ENCODE assay signal across 8 cellular contexts in the genomic region with DNA sequence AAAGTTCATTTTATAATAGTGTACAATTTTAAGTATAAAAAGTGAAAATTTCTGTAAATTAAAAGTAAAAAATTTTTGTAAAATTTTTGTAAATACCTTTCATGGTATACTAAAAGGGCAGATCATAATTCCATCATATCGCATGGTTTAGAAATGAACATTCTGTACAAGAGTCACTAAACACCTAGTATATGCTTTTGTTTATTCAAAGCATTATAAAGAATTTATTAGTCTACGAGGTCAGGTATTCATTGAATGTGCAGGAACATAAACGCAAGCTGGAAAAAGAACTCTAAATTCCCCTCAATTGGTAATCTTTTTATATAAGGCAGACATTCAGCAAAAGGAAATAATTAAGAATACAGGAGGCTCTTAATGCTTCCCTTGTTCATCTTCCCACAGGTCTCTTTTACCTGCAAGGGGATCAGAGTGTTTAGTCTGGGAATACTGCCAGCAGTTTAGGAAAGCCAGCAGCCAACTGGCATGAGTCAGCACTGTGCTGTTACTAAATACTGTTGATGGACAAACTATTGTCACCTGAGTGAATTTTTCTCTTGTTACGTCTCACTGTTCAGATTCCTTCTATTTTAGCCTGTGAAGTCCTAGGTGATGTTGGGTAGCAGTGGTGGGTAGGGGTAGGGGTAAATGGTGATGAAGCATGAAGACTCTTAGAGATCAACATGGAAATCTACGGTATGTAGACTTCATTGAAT.
A peak's percentile ranks its signal among the peaks of the same experiment; 100 is the strongest.
DNase-seq lines count a peak whose midpoint lies in the region; ATAC-seq and TF ChIP-seq lines count a peak whose summit lies in the region.

No MANE protein-coding gene starts in this region.

- POLR2A ChIA-PET in BJ (lab: Charles Lee), result no interaction called here

- in situ Hi-C loops in T47D (cut with HindIII; ENCODE audit: low pct_unique_long_range_greater_than_20kb, low sequenced_read_pairs) (no loop called here), KBM-7 (cut with MboI; ENCODE audit: low pct_unique_long_range_greater_than_20kb, low sequenced_read_pairs) (no loop called here)

- WGBS in liver, result 59% methylated on average over 5 of the region's 5 CpGs

- peaks cover 10% of the 10 kb centered on the region for H3K36me3 ChIP-seq in BJ (ENCODE audit: control insufficient read depth, insufficient read depth, low read length)
- peaks cover 0 to 46% (median 24%) of the 10 kb centered on the region in 4 donors for H3K36me3 ChIP-seq in liver (ENCODE audit: control insufficient read depth in 4 of 4, insufficient read depth in 3 of 4, low read depth in 1 of 4, low read length in 3 of 4)

- no peak for TF ChIP-seq CTCF in BJ (IDR thresholded peaks at IDR 0.05; ENCODE audit: insufficient read depth, low read depth, low read length)
- no peak for TF ChIP-seq CTCF in liver (IDR thresholded peaks at IDR 0.05; ENCODE audit: low read depth, low read length, missing input control)

- H3K27me3 ChIP-seq in BJ (ENCODE audit: control insufficient read depth, insufficient read depth, low read length), result no peaks in the 10 kb centered on the region
- H3K27me3 ChIP-seq in liver (ENCODE audit: control insufficient read depth in 4 of 4, insufficient read depth in 4 of 4, low read length in 3 of 4), result no peaks in the 10 kb centered on the region

- peak; percentile 1 for DNase-seq in BJ (ENCODE audit: low read depth)
- DNase-seq in NCI-H1092 (lab: John Stamatoyannopoulos, UW), result peak; percentile 46
- DNase-seq in T47D (ENCODE audit: low read depth in 1 of 2, low spot score in 1 of 2), result peak; percentile 21 to 84
- no peak for DNase-seq in hepatic stellate cell (ENCODE audit: low spot score)
- DNase-seq in KBM-7, result no peak
- no peak for DNase-seq in RKO (ENCODE audit: low spot score)

- CTCF ChIA-PET in BJ (lab: Yijun Ruan, JAX), result no interaction called here

- H3K9ac ChIP-seq in liver (ENCODE audit: low read depth in 1 of 2, low read length in 2 of 2), result no peak overlapping the region

- no peak overlapping the region for H3K4me3 ChIP-seq in BJ (ENCODE audit: low read depth, low read length)
- H3K4me3 ChIP-seq in liver (ENCODE audit: low read depth in 1 of 3, low read length in 3 of 3), result no peak overlapping the region

- peak overlapping the region; percentile 73 to 77 for H3K27ac ChIP-seq in liver (ENCODE audit: low read depth in 1 of 2, low read length in 2 of 2)

- H3K4me1 ChIP-seq in liver (ENCODE audit: control insufficient read depth in 4 of 4, insufficient read depth in 4 of 4, low read length in 3 of 4), result peaks cover 0 to 11% (median 3%) of the 10 kb centered on the region in 4 donors

- ATAC-seq in HG03039 (IDR thresholded peaks at IDR 0.05; ENCODE audit: unreplicated experiment), result no peak

- TF ChIP-seq RAD21 in liver (IDR thresholded peaks at IDR 0.05), result peak; percentile 20 to 24

- H3K9me3 ChIP-seq in liver (ENCODE audit: control insufficient read depth in 4 of 4, low read length in 3 of 4), result no peaks in the 10 kb centered on the region

TF ChIP-seq in liver, 16 proteins besides CTCF, POLR2A, EP300 and RAD21:
- TF ChIP-seq TAF1 (conservative IDR thresholded peaks at IDR 0.05) (no peak), SP1 (IDR thresholded peaks at IDR 0.05) (peak; percentile 20), YY1 (IDR thresholded peaks at IDR 0.05) (peak; percentile 39), FOXA2 (IDR thresholded peaks at IDR 0.05) (peak; percentile 28), NR2F2 (IDR thresholded peaks at IDR 0.05) (no peak), FOXA1 (IDR thresholded peaks at IDR 0.05) (no peak), EGR1 (IDR thresholded peaks at IDR 0.05; ENCODE audit: low read depth in 2 of 2) (no peak), JUND (IDR thresholded peaks at IDR 0.05) (peak; percentile 90 to 92), RXRA (IDR thresholded peaks at IDR 0.05) (peak in 1 of 2 donors; percentile 52), HNF4G (IDR thresholded peaks at IDR 0.05) (no peak), HNF4A (conservative IDR thresholded peaks at IDR 0.05) (peak in 1 of 2 donors; percentile 48)
- TF ChIP-seq, protein P1, sequence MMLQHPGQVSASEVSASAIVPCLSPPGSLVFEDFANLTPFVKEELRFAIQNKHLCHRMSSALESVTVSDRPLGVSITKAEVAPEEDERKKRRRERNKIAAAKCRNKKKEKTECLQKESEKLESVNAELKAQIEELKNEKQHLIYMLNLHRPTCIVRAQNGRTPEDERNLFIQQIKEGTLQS (IDR thresholded peaks at IDR 0.05), result peak; percentile 67
- TF ChIP-seq, protein P2, sequence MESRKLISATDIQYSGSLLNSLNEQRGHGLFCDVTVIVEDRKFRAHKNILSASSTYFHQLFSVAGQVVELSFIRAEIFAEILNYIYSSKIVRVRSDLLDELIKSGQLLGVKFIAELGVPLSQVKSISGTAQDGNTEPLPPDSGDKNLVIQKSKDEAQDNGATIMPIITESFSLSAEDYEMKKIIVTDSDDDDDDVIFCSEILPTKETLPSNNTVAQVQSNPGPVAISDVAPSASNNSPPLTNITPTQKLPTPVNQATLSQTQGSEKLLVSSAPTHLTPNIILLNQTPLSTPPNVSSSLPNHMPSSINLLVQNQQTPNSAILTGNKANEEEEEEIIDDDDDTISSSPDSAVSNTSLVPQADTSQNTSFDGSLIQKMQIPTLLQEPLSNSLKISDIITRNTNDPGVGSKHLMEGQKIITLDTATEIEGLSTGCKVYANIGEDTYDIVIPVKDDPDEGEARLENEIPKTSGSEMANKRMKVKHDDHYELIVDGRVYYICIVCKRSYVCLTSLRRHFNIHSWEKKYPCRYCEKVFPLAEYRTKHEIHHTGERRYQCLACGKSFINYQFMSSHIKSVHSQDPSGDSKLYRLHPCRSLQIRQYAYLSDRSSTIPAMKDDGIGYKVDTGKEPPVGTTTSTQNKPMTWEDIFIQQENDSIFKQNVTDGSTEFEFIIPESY (IDR thresholded peaks at IDR 0.05), result no peak
- TF ChIP-seq, protein P3, sequence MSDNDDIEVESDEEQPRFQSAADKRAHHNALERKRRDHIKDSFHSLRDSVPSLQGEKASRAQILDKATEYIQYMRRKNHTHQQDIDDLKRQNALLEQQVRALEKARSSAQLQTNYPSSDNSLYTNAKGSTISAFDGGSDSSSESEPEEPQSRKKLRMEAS (IDR thresholded peaks at IDR 0.05), result no peak

Comparison
In these comparisons a context has a peak if more than half of its experiments do, and no peak if none do; other contexts are left out.
1. DNase-seq: peak in BJ (single experiment), NCI-H1092 (single experiment) and T47D (2 of 2); none in hepatic stellate cell (single experiment), KBM-7 (single experiment) and RKO (single experiment).